Comparison of ENCODE assay signal across 10 cellular contexts in genomic region chr9:35517136-35517535, GRCh38. TPM values are rescaled to one million over a fixed set of nuclear protein-coding genes. Genes with fewer than 3 reads are reported as not detected.
DNase-seq lines count a peak whose midpoint lies in the region; ATAC-seq and TF ChIP-seq lines count a peak whose summit lies in the region.
"Had no signal": no experiment of that assay in that cellular context is flagged by ENCODE, and none has a peak within 500 bp of the region (broad histone marks: within the 10 kb centered on the region; RNA-seq: fewer than 3 reads in every experiment).

No MANE protein-coding gene starts in this region.

- H3K4me1 Mint-ChIP-seq in Caco-2 (ENCODE audit: low read depth, unreplicated experiment) (peaks cover 67% of the 10 kb centered on the region), WTC11 (peaks cover 47% of the 10 kb centered on the region)

- H3K9me3 Mint-ChIP-seq in Caco-2 (ENCODE audit: unreplicated experiment) (no peaks in the 10 kb centered on the region), WTC11 (no peaks in the 10 kb centered on the region)

- H3K27me3 Mint-ChIP-seq in Caco-2 (ENCODE audit: insufficient read depth, unreplicated experiment) = no peaks in the 10 kb centered on the region
- H3K27me3 Mint-ChIP-seq in WTC11 (ENCODE audit: low read depth) = no peaks in the 10 kb centered on the region

- no TSS peak for BruUV-seq in Caco-2 (replicated peaks; lab: Mats Ljungman, UMichigan)

- H3K4me3 Mint-ChIP-seq in Caco-2 (ENCODE audit: unreplicated experiment) (no peak overlapping the region), WTC11 (no peak overlapping the region)

- POLR2A ChIA-PET in Caco-2 (lab: Charles Lee) (interaction anchor here (1.9 kb wide), 1 partner anchor 446 kb away, joined by 5 read pairs; no protein-coding TSS in a partner anchor), WTC11 (lab: Charles Lee) (no interaction called here)

- peaks cover 69% of the 10 kb centered on the region for H3K4me1 ChIP-seq in Caco-2
- H3K4me1 ChIP-seq in right atrium auricular region = peaks cover 0 to 75% of the 10 kb centered on the region in 2 donors
- H3K4me1 ChIP-seq in psoas muscle = peaks cover 95% of the 10 kb centered on the region
- peaks cover 26 to 43% of the 10 kb centered on the region in 2 donors for H3K4me1 ChIP-seq in adrenal gland (replicated peaks in 1 of 2)

- H3K36me3 Mint-ChIP-seq in Caco-2 (ENCODE audit: insufficient read depth, unreplicated experiment) (peaks cover 6% of the 10 kb centered on the region), WTC11 (no peaks in the 10 kb centered on the region)

- no peak for TF ChIP-seq POLR2A in adrenal gland (IDR thresholded peaks at IDR 0.05)

- H3K27ac ChIP-seq in right atrium auricular region (peak overlapping the region; percentile 77 to 91), psoas muscle (peak overlapping the region; percentile 92), adrenal gland (peak overlapping the region in 2 of 5 donors; percentile 55 to 83)

- ATAC-seq in WTC11 (no peak), psoas muscle (no peak)
- no peak for ATAC-seq in activated CD4-positive, CD25-positive, alpha-beta regulatory T cell treated with anti-CD3 and anti-CD28 coated beads, Interleukin-2, amount 50 U/mL, for 24 hours

- H3K9me3 ChIP-seq in Caco-2 (no peaks in the 10 kb centered on the region), right atrium auricular region (no peaks in the 10 kb centered on the region), psoas muscle (no peaks in the 10 kb centered on the region), adrenal gland (replicated peaks in 1 of 3) (no peaks in the 10 kb centered on the region)

- CTCF ChIA-PET in Caco-2 (lab: Charles Lee) (interaction anchor here (1.8 kb wide), 1 partner anchor 37 kb away, joined by 7 read pairs; no protein-coding TSS in a partner anchor), WTC11 (lab: Charles Lee) (no interaction called here)

- H3K27me3 ChIP-seq in Caco-2 (replicated peaks; ENCODE audit: control insufficient read depth, insufficient read depth, low read length) (no peaks in the 10 kb centered on the region), right atrium auricular region (no peaks in the 10 kb centered on the region), psoas muscle (ENCODE audit: insufficient read depth in 3 of 3, low read length in 2 of 3) (no peaks in the 10 kb centered on the region), adrenal gland (no peaks in the 10 kb centered on the region), H7 (ENCODE audit: control insufficient read depth, insufficient read depth, low read length) (no peaks in the 10 kb centered on the region)

- H3K36me3 ChIP-seq in Caco-2 (ENCODE audit: control insufficient read depth, insufficient read depth, low read length) (no peaks in the 10 kb centered on the region), right atrium auricular region (no peaks in the 10 kb centered on the region), psoas muscle (ENCODE audit: insufficient read depth in 1 of 2, low read depth in 1 of 2) (no peaks in the 10 kb centered on the region), adrenal gland (replicated peaks in 1 of 2) (no peaks in the 10 kb centered on the region), H7 (replicated peaks; ENCODE audit: control insufficient read depth, insufficient read depth, low read length) (no peaks in the 10 kb centered on the region)

- 23 to 51% (median 28%) methylated on average over 3 of the region's 3 CpGs for WGBS in psoas muscle, 3 donors
- 79 to 94% (median 84%) methylated on average over 3 of the region's 3 CpGs for WGBS in adrenal gland, 4 donors

- DNase-seq in Caco-2 = no peak
- DNase-seq in WTC11 (ENCODE audit: low spot score) = no peak
- DNase-seq in right atrium auricular region (ENCODE audit: low spot score) = no peak
- DNase-seq in psoas muscle = no peak
- no peak for DNase-seq in adrenal gland
- no peak for DNase-seq in H7
- DNase-seq in T-helper 2 cell = no peak
- DNase-seq: COR-L47, NCI-H1436 had no signal

- H3K27ac Mint-ChIP-seq in Caco-2 (ENCODE audit: unreplicated experiment) (peak overlapping the region; percentile 81), WTC11 (peak overlapping the region; percentile 96)

- intact Hi-C loops in Caco-2 (cut with micrococcal nuclease; ENCODE audit: unreplicated experiment) = no loop called here
- intact Hi-C loops in psoas muscle (cut with DNase I) = loop anchor here (5.0 to 10.0 kb wide), 2 partner anchors 35 to 88 kb away; partner anchors contain the start of gene TESK1 (in 1 of the 2)
- intact Hi-C loops in adrenal gland (cut with DNase I) = no loop called here

- no peak overlapping the region for H3K4me3 ChIP-seq in Caco-2 (ENCODE audit: low read depth, low read length)
- H3K4me3 ChIP-seq in right atrium auricular region = no peak overlapping the region
- no peak overlapping the region for H3K4me3 ChIP-seq in psoas muscle
- H3K4me3 ChIP-seq in adrenal gland = no peak overlapping the region
- H3K4me3 ChIP-seq in H7 (ENCODE audit: insufficient read depth, low read depth, low read length) = no peak overlapping the region

- TF ChIP-seq CTCF in Caco-2 (IDR thresholded peaks at IDR 0.05; ENCODE audit: insufficient read depth in 1 of 2, low read depth in 1 of 2, low read length in 1 of 2, severe bottlenecking in 1 of 2, unreplicated experiment in 1 of 2) (no peak), WTC11 (IDR thresholded peaks at IDR 0.05) (no peak), right atrium auricular region (IDR thresholded peaks at IDR 0.05) (no peak), psoas muscle (IDR thresholded peaks at IDR 0.05) (no peak), adrenal gland (IDR thresholded peaks at IDR 0.05) (no peak)

TF ChIP-seq in WTC11, 78 proteins besides CTCF, POLR2A, EP300 and RAD21:
- TF ChIP-seq NFE2L1 (CRISPR knock-in tag; IDR thresholded peaks at IDR 0.05) (no peak), TCF7 (CRISPR knock-in tag; IDR thresholded peaks at IDR 0.05; ENCODE audit: low read depth) (no peak)

RNA-seq across cellular contexts. Expression of gene RUSC2, which starts 27.2 kb away (rescaled TPM):
- total RNA-seq in Caco-2 (2022) (13.0 and 13.5 TPM in 2 replicates), WTC11 (2021) (7.3 to 9.4 TPM (median 8.7 TPM) in 3 replicates), right atrium auricular region (10 to 100 TPM; 33.0 to 49.1 TPM), psoas muscle (100 to 1,000 TPM in 1 of 4 donors, 10 to 100 TPM in 3; 34.4 to 101 (median 72.1) TPM), adrenal gland (10 to 100 TPM; 13.4 to 42.0 (median 31.2) TPM)
- polyA plus RNA-seq in psoas muscle (10 to 100 TPM; 37.1 to 53.9 (median 45.7) TPM), adrenal gland (10 to 100 TPM; 14.6 to 66.8 (median 40.6) TPM)
- 12.3 and 13.7 TPM in 2 replicates for total RNA-seq in H7 (2014; rRNA removed; shearing (Covaris generic))

Comparison
In these comparisons a context has a peak if more than half of its experiments do, and no peak if none do; other contexts are left out.
1. intact Hi-C loops: an anchor here in psoas muscle (5.0 to 10.0 kb wide); none called in Caco-2 and adrenal gland.